ENCODE assay signal across 24 cellular contexts in the genomic region with DNA sequence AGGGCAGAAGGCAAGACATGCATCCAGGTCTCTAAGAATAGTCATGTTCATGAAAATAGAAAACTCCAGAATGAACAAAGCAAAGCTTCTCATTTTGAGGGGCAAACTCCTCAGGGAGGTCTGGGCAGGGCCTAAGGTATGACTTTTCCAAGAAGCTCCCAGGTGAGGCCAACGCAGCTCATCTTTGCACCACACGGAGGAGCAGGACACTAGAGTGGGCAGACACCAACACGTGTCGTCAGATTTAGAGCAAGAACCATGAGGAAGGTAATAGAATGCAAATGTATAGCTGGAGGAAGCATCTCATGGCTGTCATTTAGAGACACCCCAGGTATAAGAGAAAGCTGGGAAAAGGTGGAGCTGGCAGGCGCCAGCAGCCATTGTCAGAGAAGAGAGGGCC.
"Had no signal": no experiment of that assay in that cellular context is flagged by ENCODE, and none has a peak within 500 bp of the region (broad histone marks: within the 10 kb centered on the region; RNA-seq: fewer than 3 reads in every experiment).

No MANE protein-coding gene starts in this region.

- H3K9ac ChIP-seq: neural progenitor cell had no signal

- H3K9me3 Mint-ChIP-seq: naive thymus-derived CD8-positive, alpha-beta T cell; neural progenitor cell; stimulated activated naive CD8-positive, alpha-beta T cell treated with anti-CD3 and anti-CD28 coated beads, Interleukin-15, Interleukin-2, amounts not matched to agents 100 ng/mL and 50 ng/mL, for 24 hours; T-helper 2 cell treated with Interferon-gamma antibody and Interleukin-4, amounts not matched to agents 5 μg/mL and 100 μg/mL, for 36 hours had no signal

- H3K27me3 Mint-ChIP-seq: activated naive CD8-positive, alpha-beta T cell; naive thymus-derived CD8-positive, alpha-beta T cell; stimulated activated naive CD8-positive, alpha-beta T cell treated with anti-CD3 and anti-CD28 coated beads, Interleukin-15, Interleukin-2, amounts not matched to agents 100 ng/mL and 50 ng/mL, for 24 hours had no signal

- H3K4me1 Mint-ChIP-seq: mesothelial cell of epicardium; naive thymus-derived CD8-positive, alpha-beta T cell; neural progenitor cell had no signal

- H3K27ac Mint-ChIP-seq: activated naive CD8-positive, alpha-beta T cell; mesothelial cell of epicardium; neural progenitor cell; stimulated activated naive CD8-positive, alpha-beta T cell treated with anti-CD3 and anti-CD28 coated beads, Interleukin-15, Interleukin-2, amounts not matched to agents 100 ng/mL and 50 ng/mL, for 24 hours; T-helper 2 cell treated with Interferon-gamma antibody and Interleukin-4, amounts not matched to agents 5 μg/mL and 100 μg/mL, for 36 hours had no signal

- H3K36me3 Mint-ChIP-seq: activated naive CD8-positive, alpha-beta T cell; mesothelial cell of epicardium; naive thymus-derived CD8-positive, alpha-beta T cell; neural progenitor cell had no signal

- H3K4me3 Mint-ChIP-seq: activated naive CD8-positive, alpha-beta T cell; mesothelial cell of epicardium; naive thymus-derived CD8-positive, alpha-beta T cell; neural progenitor cell; stimulated activated naive CD8-positive, alpha-beta T cell treated with anti-CD3 and anti-CD28 coated beads, Interleukin-15, Interleukin-2, amounts not matched to agents 100 ng/mL and 50 ng/mL, for 24 hours; T-helper 2 cell treated with Interferon-gamma antibody and Interleukin-4, amounts not matched to agents 5 μg/mL and 100 μg/mL, for 36 hours had no signal

- H3K4me1 ChIP-seq: gastroesophageal sphincter, neural progenitor cell, upper lobe of right lung had no signal

- H3K27me3 ChIP-seq: gastroesophageal sphincter, hepatocyte, neural progenitor cell, upper lobe of right lung had no signal

- DNase-seq: activated CD4-positive, alpha-beta T cell treated with anti-CD3 and anti-CD28 coated beads for 4 hours; activated CD4-positive, alpha-beta T cell treated with anti-CD3 and anti-CD28 coated beads, Interleukin-2, amount 50 U/mL, for 4 hours; activated CD4-positive, CD25-positive, alpha-beta regulatory T cell; activated naive CD4-positive, alpha-beta T cell treated with Interleukin-2 at 50 U/mL for 16 hours; activated T-cell treated with anti-CD3 and anti-CD28 coated beads, Interleukin-2, amount 50 U/mL, for 48 hours; anterior cingulate cortex; effector memory CD4-positive, alpha-beta T cell; erythroblast; left colon; mammary epithelial cell; naive thymus-derived CD8-positive, alpha-beta T cell; occipital lobe; right cardiac atrium; stimulated activated CD4-positive, alpha-beta T cell treated with anti-CD3 and anti-CD28 coated beads, Interleukin-2, amount 100 ng/mL, for 48 hours; substantia nigra; T-helper 1 cell; upper lobe of right lung had no signal

- H3K36me3 ChIP-seq: gastroesophageal sphincter, neural progenitor cell, upper lobe of right lung had no signal

- H3K4me3 ChIP-seq: gastroesophageal sphincter, hepatocyte, neural progenitor cell, upper lobe of right lung had no signal

- H3K27ac ChIP-seq: gastroesophageal sphincter, hepatocyte, neural progenitor cell, upper lobe of right lung had no signal

- H3K9me3 ChIP-seq: gastroesophageal sphincter, upper lobe of right lung had no signal

- ATAC-seq: gastroesophageal sphincter; left colon; naive thymus-derived CD8-positive, alpha-beta T cell; right cardiac atrium; upper lobe of right lung had no signal
